ENCODE assay signal across 11 cellular contexts in the genomic region with DNA sequence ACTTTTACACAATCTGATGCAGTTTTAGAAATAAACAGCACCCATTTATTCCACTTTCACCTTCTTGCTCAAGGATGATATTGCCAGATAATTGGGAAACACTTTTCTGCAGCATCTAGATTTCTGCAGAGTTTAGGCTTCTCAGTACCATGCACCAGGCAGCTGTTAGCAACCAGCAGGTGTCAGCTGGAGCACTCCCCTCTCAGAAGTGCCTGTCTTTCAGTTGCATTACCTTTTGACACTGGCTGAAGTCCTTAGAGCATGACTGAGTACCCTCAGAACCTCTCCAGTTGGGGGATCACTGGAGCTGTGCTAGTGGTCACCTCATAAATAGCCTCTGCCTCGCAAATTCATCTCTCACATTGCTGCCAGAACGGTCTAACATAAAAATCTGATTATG.
DNase-seq lines count a peak whose midpoint lies in the region; ATAC-seq and TF ChIP-seq lines count a peak whose summit lies in the region.
"Had no signal": no experiment of that assay in that cellular context is flagged by ENCODE, and none has a peak within 500 bp of the region (broad histone marks: within the 10 kb centered on the region; RNA-seq: fewer than 3 reads in every experiment).

No MANE protein-coding gene starts in this region.

- H3K9me3 ChIP-seq in PC-9 (ENCODE audit: insufficient read depth, low read depth): no peaks in the 10 kb centered on the region
- H3K9me3 ChIP-seq: breast epithelium had no signal

- no TSS peak for BruUV-seq in PC-9 (replicated peaks; lab: Mats Ljungman, UMichigan)

- no peaks in the 10 kb centered on the region for H3K9me2 ChIP-seq in PC-9 (ENCODE audit: insufficient read depth)

- H3K36me3 ChIP-seq in PC-9 (ENCODE audit: low read depth): no peaks in the 10 kb centered on the region
- H3K36me3 ChIP-seq: breast epithelium had no signal

- H3K27ac ChIP-seq in PC-9: no peak overlapping the region
- H3K27ac ChIP-seq: breast epithelium had no signal

- no peaks in the 10 kb centered on the region for H4K20me1 ChIP-seq in PC-9 (ENCODE audit: insufficient read depth)

- TF ChIP-seq CTCF in GM12875 (IDR thresholded peaks at IDR 0.05; ENCODE audit: borderline replicate concordance, insufficient read depth, low read depth, low read length) (peak; percentile 20; the same call in 1 of the 2 replicates), PC-9 (conservative IDR thresholded peaks at IDR 0.05) (no peak)

- DNase-seq in NCI-H345 (lab: John Stamatoyannopoulos, UW): peak; percentile 38
- DNase-seq in iPS-NIHi7 (ENCODE audit: extremely low spot score): peak; percentile 38
- no peak for DNase-seq in PC-9
- DNase-seq: mesendoderm; NK-92 treated with Interleukin-12 subunit alpha and Interleukin-12 subunit beta, amount 100 ng/mL, for 24 hours had no signal

- H3K4me3 ChIP-seq in GM12875 (ENCODE audit: low read depth, low read length) (no peak overlapping the region), PC-9 (no peak overlapping the region)
- H3K4me3 ChIP-seq: breast epithelium, K562 had no signal

- intact Hi-C loops in PC-9 (cut with micrococcal nuclease; ENCODE audit: unreplicated experiment): no loop called here

- no peak overlapping the region for H3K4me2 ChIP-seq in PC-9

- CTCF ChIA-PET in PC-9 (lab: Charles Lee): no interaction called here

- H2AFZ ChIP-seq in PC-9: no peak overlapping the region

- peak; percentile 70 for ATAC-seq in GM21576 (IDR thresholded peaks at IDR 0.05; ENCODE audit: unreplicated experiment)
- ATAC-seq in HG02610 (IDR thresholded peaks at IDR 0.05; ENCODE audit: unreplicated experiment): no peak
- no peak for ATAC-seq in HG02970 (IDR thresholded peaks at IDR 0.05; ENCODE audit: low FRiP score, unreplicated experiment)
- ATAC-seq: K562 had no signal

- no peaks in the 10 kb centered on the region for H3K4me1 ChIP-seq in PC-9 (replicated peaks; ENCODE audit: insufficient read depth)
- H3K4me1 ChIP-seq: breast epithelium had no signal

- H3F3A ChIP-seq in PC-9 (ENCODE audit: insufficient read depth, low read depth): no peaks in the 10 kb centered on the region

- no peaks in the 10 kb centered on the region; the same call in 1 of the 2 replicates for H3K27me3 ChIP-seq in PC-9 (ENCODE audit: insufficient read depth, low read depth)

- POLR2A ChIA-PET in PC-9 (lab: Charles Lee; ENCODE audit: unreplicated experiment): no interaction called here

- H3K79me2 ChIP-seq in PC-9 (ENCODE audit: low read depth): no peaks in the 10 kb centered on the region

Comparison
In these comparisons a context has a peak if more than half of its experiments do, and no peak if none do; other contexts are left out.
1. DNase-seq: peak in NCI-H345 (single experiment) and iPS-NIHi7 (single experiment); none in PC-9 (0 of 2).